In genomic region chr5:154447074-154447725, GRCh38 we compare ENCODE assay signal across 8 cellular contexts. TPM values are rescaled to one million over a fixed set of nuclear protein-coding genes. Genes with fewer than 3 reads are reported as not detected.
A peak's percentile ranks its signal among the peaks of the same experiment; 100 is the strongest.
DNase-seq lines count a peak whose midpoint lies in the region; ATAC-seq and TF ChIP-seq lines count a peak whose summit lies in the region.

No MANE protein-coding gene starts in this region.

- H3K27me3 ChIP-seq in adipocyte (replicated peaks; ENCODE audit: control insufficient read depth, insufficient read depth, low read length) (no peaks in the 10 kb centered on the region), right lobe of liver (no peaks in the 10 kb centered on the region)

- peak overlapping the region; percentile 77 for H3K27ac Mint-ChIP-seq in activated naive CD4-positive, alpha-beta T cell treated with anti-CD3 and anti-CD28 coated beads, Interleukin-2, amount 10 ng/mL, durations not matched to agents 7 days and 5 days
- H3K27ac Mint-ChIP-seq in type B pancreatic cell: peak overlapping the region; percentile 85

- DNase-seq in activated naive CD4-positive, alpha-beta T cell treated with anti-CD3 and anti-CD28 coated beads, Interleukin-2, amount 10 ng/mL, durations not matched to agents 7 days and 5 days: no peak
- no peak for DNase-seq in activated naive CD4-positive, alpha-beta T cell treated with Interleukin-2 at 50 U/mL for 16 hours
- no peak for DNase-seq in adipocyte (ENCODE audit: low read depth)
- no peak for DNase-seq in right lobe of liver
- DNase-seq in type B pancreatic cell (ENCODE audit: extremely low spot score, unreplicated experiment): no peak
- DNase-seq in sciatic nerve (ENCODE audit: low spot score): no peak
- DNase-seq in GM19238 (ENCODE audit: insufficient read length, low spot score): no peak

- H3K9me3 ChIP-seq in adipocyte (ENCODE audit: control insufficient read depth, low read length) (no peaks in the 10 kb centered on the region), right lobe of liver (no peaks in the 10 kb centered on the region)

- H3K4me3 ChIP-seq in adipocyte (ENCODE audit: low read length): peak overlapping the region; percentile 100
- H3K4me3 ChIP-seq in right lobe of liver: peak overlapping the region; percentile 73 to 98 (median 78)

- H3K9ac ChIP-seq in adipocyte (ENCODE audit: low read length): peak overlapping the region; percentile 96

- peak overlapping the region; percentile 91 for H3K4me3 Mint-ChIP-seq in activated naive CD4-positive, alpha-beta T cell treated with anti-CD3 and anti-CD28 coated beads, Interleukin-2, amount 10 ng/mL, durations not matched to agents 7 days and 5 days
- H3K4me3 Mint-ChIP-seq in type B pancreatic cell: peak overlapping the region; percentile 96

- peaks cover 15% of the 10 kb centered on the region for H3K36me3 ChIP-seq in adipocyte (ENCODE audit: control insufficient read depth, insufficient read depth, low read length, severe bottlenecking)
- peaks cover 0 to 4% (median 2%) of the 10 kb centered on the region in 4 donors for H3K36me3 ChIP-seq in right lobe of liver

- H3K4me1 ChIP-seq in adipocyte (ENCODE audit: control insufficient read depth, insufficient read depth, low read length) (peaks cover 29% of the 10 kb centered on the region), right lobe of liver (peaks cover 0 to 30% (median 3%) of the 10 kb centered on the region in 4 donors)

- no peak overlapping the region for H3K27ac ChIP-seq in right lobe of liver

- CTCF ChIA-PET in activated naive CD4-positive, alpha-beta T cell treated with anti-CD3 and anti-CD28 coated beads, Interleukin-2, amount 10 ng/mL, durations not matched to agents 7 days and 5 days (lab: Charles Lee): interaction anchor here (1.2 to 2.0 kb wide), 2 partner anchors 374 to 375 kb away, joined by 3 to 7 read pairs; no protein-coding TSS in a partner anchor

- H3K9me3 Mint-ChIP-seq in activated naive CD4-positive, alpha-beta T cell treated with anti-CD3 and anti-CD28 coated beads, Interleukin-2, amount 10 ng/mL, durations not matched to agents 7 days and 5 days: no peaks in the 10 kb centered on the region
- no peaks in the 10 kb centered on the region for H3K9me3 Mint-ChIP-seq in type B pancreatic cell

- no peaks in the 10 kb centered on the region for H3K27me3 Mint-ChIP-seq in activated naive CD4-positive, alpha-beta T cell treated with anti-CD3 and anti-CD28 coated beads, Interleukin-2, amount 10 ng/mL, durations not matched to agents 7 days and 5 days
- no peaks in the 10 kb centered on the region for H3K27me3 Mint-ChIP-seq in type B pancreatic cell

- intact Hi-C loops in right lobe of liver (cut with DNase I): no loop called here
- intact Hi-C loops in sciatic nerve (cut with DNase I): no loop called here

- peaks cover 47% of the 10 kb centered on the region for H3K4me1 Mint-ChIP-seq in activated naive CD4-positive, alpha-beta T cell treated with anti-CD3 and anti-CD28 coated beads, Interleukin-2, amount 10 ng/mL, durations not matched to agents 7 days and 5 days
- H3K4me1 Mint-ChIP-seq in type B pancreatic cell (ENCODE audit: unreplicated experiment): peaks cover 30% of the 10 kb centered on the region

- no peak for TF ChIP-seq CTCF in right lobe of liver (IDR thresholded peaks at IDR 0.05)
- TF ChIP-seq CTCF in type B pancreatic cell (conservative IDR thresholded peaks at IDR 0.05): no peak

- TF ChIP-seq POLR2A in right lobe of liver (IDR thresholded peaks at IDR 0.05): no peak

- no peak for ATAC-seq in right lobe of liver
- ATAC-seq in sciatic nerve: no peak
- no peak for ATAC-seq in HG02884 (IDR thresholded peaks at IDR 0.05; ENCODE audit: unreplicated experiment)

- 17% methylated on average over 9 of the region's 10 CpGs for whole genome bisulfite sequencing in right lobe of liver (ENCODE audit: insufficient coverage, low coverage, low lambda C conversion rate, missing lambda C conversion rate)

- peaks cover 31% of the 10 kb centered on the region for H3K36me3 Mint-ChIP-seq in activated naive CD4-positive, alpha-beta T cell treated with anti-CD3 and anti-CD28 coated beads, Interleukin-2, amount 10 ng/mL, durations not matched to agents 7 days and 5 days
- peaks cover 20% of the 10 kb centered on the region for H3K36me3 Mint-ChIP-seq in type B pancreatic cell

RNA-seq across cellular contexts. Expression of gene SAP30L, which starts 1.4 kb away (rescaled TPM):
- total RNA-seq in right lobe of liver (10 to 100 TPM in 5 of 6 experiments, 1 to 10 TPM in 1; 9.7 to 24.9 (median 20.1) TPM), type B pancreatic cell (ENCODE audit: low replicate concordance) (39.4 and 43.7 TPM in 2 replicates), sciatic nerve (41.8 TPM)

RNA-seq across cellular contexts. Expression of gene HAND1, which starts 30.8 kb away (rescaled TPM):
- total RNA-seq in right lobe of liver: not detected
- total RNA-seq in type B pancreatic cell (ENCODE audit: low replicate concordance): 2.4 and 17.9 TPM in 2 replicates
- total RNA-seq in sciatic nerve: not detected
